21 cellular contexts compared by ENCODE assay signal in the genomic region with DNA sequence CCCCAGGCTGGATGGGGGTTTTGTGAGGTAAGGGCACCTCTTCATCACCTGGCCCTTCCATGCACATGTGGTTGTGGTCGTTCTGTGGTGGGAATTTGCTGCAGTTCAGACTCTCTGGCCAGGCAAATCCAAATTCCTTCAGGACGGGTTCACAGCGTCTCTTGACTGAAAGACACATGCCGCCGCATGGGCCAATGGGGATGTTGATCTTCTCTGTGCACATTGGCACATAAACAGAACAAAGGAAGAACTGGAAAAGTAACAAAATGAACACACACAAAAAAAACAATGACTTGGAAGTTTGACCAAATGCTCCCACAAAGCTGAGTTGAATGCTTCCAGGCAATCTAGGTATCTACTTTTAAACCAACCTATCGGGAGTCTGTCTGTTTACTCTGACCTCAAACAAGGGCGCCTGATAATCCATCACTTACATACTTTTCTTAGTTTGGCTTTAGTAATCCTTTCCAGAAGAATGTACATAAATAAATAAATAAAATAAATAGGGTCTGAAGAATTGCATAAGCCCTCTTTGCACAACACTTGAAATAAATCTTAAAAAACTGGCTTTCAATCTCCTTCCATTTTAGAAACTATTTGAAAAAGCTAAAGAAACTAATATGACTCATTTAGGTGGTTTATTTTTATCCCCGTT. TPM values are rescaled to one million over a fixed set of nuclear protein-coding genes. Genes with fewer than 3 reads are reported as not detected.
A peak's percentile ranks its signal among the peaks of the same experiment; 100 is the strongest.
DNase-seq lines count a peak whose midpoint lies in the region; ATAC-seq, FAIRE-seq and TF ChIP-seq lines count a peak whose summit lies in the region.
"Had no signal": no experiment of that assay in that cellular context is flagged by ENCODE, and none has a peak within 500 bp of the region (broad histone marks: within the 10 kb centered on the region; RNA-seq: fewer than 3 reads in every experiment).

No MANE protein-coding gene starts in this region.

- TF ChIP-seq CTCF in cardiac muscle cell (IDR thresholded peaks at IDR 0.05; ENCODE audit: low read depth, low read length), result no peak
- TF ChIP-seq CTCF in psoas muscle (IDR thresholded peaks at IDR 0.05), result no peak

- ATAC-seq in left ventricle myocardium superior (no peak), right cardiac atrium (no peak), psoas muscle (no peak), aorta (ENCODE audit: low FRiP score) (no peak)
- ATAC-seq: activated T-cell treated with anti-CD3 and anti-CD28 coated beads, Interleukin-2, amount 50 U/mL, for 4 hours had no signal

- DNase-seq in cardiac muscle cell (ENCODE audit: low read depth in 1 of 2, low spot score in 1 of 2) (peak in 1 of 2 donors; percentile 39), left ventricle myocardium superior (no peak), right cardiac atrium (peak in 2 of 3 donors; percentile 57 to 62), psoas muscle (no peak), aorta (no peak), GM12892 (ENCODE audit: insufficient read length) (no peak), SKM-1 treated with dmso at 0.1 percent for 144 hours (lab: John Stamatoyannopoulos, UW; ENCODE audit: unreplicated experiment) (no peak)
- DNase-seq in stimulated activated naive CD4-positive, alpha-beta T cell (lab: John Stamatoyannopoulos, UW), result no peak
- DNase-seq: activated T-cell treated with anti-CD3 and anti-CD28 coated beads, Interleukin-2, amount 50 U/mL, for 4 hours; amniotic stem cell; effector CD8-positive, alpha-beta T cell; GF-D8; Karpas-422; mammary epithelial cell; NCI-H1694; NCI-H524; stimulated activated CD4-positive, alpha-beta T cell treated with anti-CD3 and anti-CD28 coated beads, Interleukin-2, amount 100 ng/mL, for 24 hours; T-helper 1 cell had no signal

- TF ChIP-seq POLR2A in GM12892 (IDR thresholded peaks at IDR 0.05; ENCODE audit: low read depth, low read length), result no peak

- 38% methylated on average over 8 of the region's 8 CpGs for WGBS in right cardiac atrium
- WGBS in psoas muscle, 3 donors, result 25 to 32% (median 28%) methylated on average over 8 of the region's 8 CpGs
- WGBS in aorta, 2 donors, result 4 to 5% methylated on average over 8 of the region's 8 CpGs

- H3K4me3 ChIP-seq in cardiac muscle cell (peak overlapping the region; percentile 99), right cardiac atrium (ENCODE audit: low read length) (peak overlapping the region; percentile 58), psoas muscle (peak overlapping the region; percentile 96), aorta (ENCODE audit: low read length in 2 of 2) (peak overlapping the region; percentile 2 to 47)

- H3K9me3 ChIP-seq in cardiac muscle cell (ENCODE audit: low read depth) (no peaks in the 10 kb centered on the region), right cardiac atrium (ENCODE audit: control insufficient read depth, low read length) (no peaks in the 10 kb centered on the region), psoas muscle (no peaks in the 10 kb centered on the region), aorta (ENCODE audit: control insufficient read depth, low read length) (no peaks in the 10 kb centered on the region)

- H3K36me3 ChIP-seq in cardiac muscle cell, result peaks cover 12% of the 10 kb centered on the region
- peaks cover 9 to 32% of the 10 kb centered on the region in 2 donors for H3K36me3 ChIP-seq in psoas muscle (ENCODE audit: insufficient read depth in 1 of 2, low read depth in 1 of 2)
- peaks cover 5 to 10% of the 10 kb centered on the region in 2 donors for H3K36me3 ChIP-seq in aorta (ENCODE audit: control insufficient read depth in 1 of 2, insufficient read depth in 2 of 2, low read length in 1 of 2)

- H3K27me3 ChIP-seq in cardiac muscle cell (no peaks in the 10 kb centered on the region), right cardiac atrium (ENCODE audit: control insufficient read depth, insufficient read depth) (no peaks in the 10 kb centered on the region), psoas muscle (ENCODE audit: insufficient read depth in 3 of 3, low read length in 2 of 3) (no peaks in the 10 kb centered on the region), aorta (ENCODE audit: control insufficient read depth in 1 of 2, insufficient read depth in 2 of 2, low read length in 1 of 2) (no peaks in the 10 kb centered on the region)

- no peak overlapping the region for H3K27ac ChIP-seq in cardiac muscle cell
- peak overlapping the region; percentile 65 for H3K27ac ChIP-seq in right cardiac atrium (ENCODE audit: low read length)
- peak overlapping the region; percentile 42 for H3K27ac ChIP-seq in psoas muscle
- peak overlapping the region in 1 of 2 donors; percentile 76 for H3K27ac ChIP-seq in aorta (ENCODE audit: low read depth in 1 of 2, low read length in 2 of 2)

- FAIRE-seq in GM12892 (lab: Jason Lieb, UNC), result no peak
- FAIRE-seq: A204.1, GM18507, H54 had no signal

- intact Hi-C loops in left ventricle myocardium superior (cut with micrococcal nuclease), result loop anchor here (10.0 kb wide), 1 partner anchor 82 kb away; a partner anchor contains a TSS
- intact Hi-C loops in right cardiac atrium (cut with DNase I), result loop anchor here in 2 of 4 donors (5.0 kb wide), 2 partner anchors 50 to 85 kb away; a partner anchor contains a TSS
- intact Hi-C loops in psoas muscle (cut with DNase I), result no loop called here
- intact Hi-C loops in aorta (cut with DNase I), result no loop called here

- H3K4me1 ChIP-seq in cardiac muscle cell (ENCODE audit: low read depth), result peaks cover 49% of the 10 kb centered on the region
- H3K4me1 ChIP-seq in right cardiac atrium (ENCODE audit: control insufficient read depth, insufficient read depth, low read length), result peaks cover 11% of the 10 kb centered on the region
- peaks cover 70% of the 10 kb centered on the region for H3K4me1 ChIP-seq in psoas muscle
- H3K4me1 ChIP-seq in aorta (ENCODE audit: control insufficient read depth in 1 of 2, insufficient read depth in 2 of 2, low read length in 2 of 2), result peaks cover 0 to 8% of the 10 kb centered on the region in 2 donors

RNA-seq across cellular contexts. Expression of a gene that starts 2.8 kb away (rescaled TPM):
- total RNA-seq in cardiac muscle cell (37.2 and 46.4 TPM in 2 replicates), left ventricle myocardium superior (28.8 TPM), right cardiac atrium (10 to 100 TPM; 20.6 to 28.3 (median 24.6) TPM), psoas muscle (100 to 1,000 TPM in 1 of 4 donors, 10 to 100 TPM in 3; 12.3 to 158 (median 30.2) TPM), aorta (10 to 100 TPM; 50.8 to 91.2 TPM)
- polyA plus RNA-seq in cardiac muscle cell (18.8 and 19.3 TPM in 2 replicates), right cardiac atrium (13.9 TPM), psoas muscle (10 to 100 TPM; 22.1 to 39.5 (median 27.5) TPM), aorta (10 to 100 TPM in 1 of 2 donors, 1 to 10 TPM in 1; 4.0 to 41.9 TPM)
- not detected for polyA plus RNA-seq in GM12892 (2012; ENCODE audit: missing spikeins)

Comparison
In these comparisons a context has a peak if more than half of its experiments do, and no peak if none do; other contexts are left out.
1. DNase-seq: peak in right cardiac atrium (2 of 3); none in left ventricle myocardium superior (single experiment), psoas muscle (0 of 2), aorta (0 of 2), stimulated activated naive CD4-positive, alpha-beta T cell (0 of 6), GM12892 (single experiment) and SKM-1 treated with dmso at 0.1 percent for 144 hours (single experiment).
2. H3K4me3 ChIP-seq: peak in every context shown above with its lines; median percentile 99 in cardiac muscle cell; 96 in psoas muscle; 58 in right cardiac atrium; 24 in aorta.